In the genomic region with DNA sequence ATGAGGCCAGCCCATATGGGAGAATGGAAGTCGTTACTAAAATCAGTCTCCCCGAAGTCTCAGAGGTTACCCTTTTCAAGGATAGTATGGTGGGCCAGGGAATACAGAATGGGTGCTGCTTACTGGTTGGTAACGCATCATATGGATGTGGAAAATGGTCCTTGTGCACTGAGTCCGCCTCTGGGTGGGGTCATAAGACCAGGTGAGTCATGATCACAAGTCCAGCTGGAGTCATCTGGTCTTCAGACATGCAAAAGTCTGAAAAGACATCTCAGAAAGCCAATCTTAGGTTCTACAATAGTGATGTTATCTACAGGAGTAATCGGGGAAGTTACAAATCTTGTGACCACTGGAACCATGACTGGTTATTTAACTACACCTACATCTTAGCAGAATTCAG, we compare ENCODE assay signal across 16 cellular contexts.
A peak's percentile ranks its signal among the peaks of the same experiment; 100 is the strongest.
DNase-seq lines count a peak whose midpoint lies in the region; ATAC-seq and TF ChIP-seq lines count a peak whose summit lies in the region.
"Had no signal": no experiment of that assay in that cellular context is flagged by ENCODE, and none has a peak within 500 bp of the region (broad histone marks: within the 10 kb centered on the region; RNA-seq: fewer than 3 reads in every experiment).

No MANE protein-coding gene starts in this region.

- no peak overlapping the region for H3K4me2 ChIP-seq in Loucy (ENCODE audit: low read depth, low read length, poor library complexity, severe bottlenecking)
- H3K4me2 ChIP-seq: A549 had no signal

- H3K9ac ChIP-seq in Loucy (ENCODE audit: low read depth, low read length, poor library complexity, severe bottlenecking): no peak overlapping the region

- intact Hi-C loops in Right ventricle myocardium inferior (cut with DNase I): no loop called here

- ATAC-seq in GM19438 (IDR thresholded peaks at IDR 0.05; ENCODE audit: low read depth, unreplicated experiment) (peak; percentile 57), Right ventricle myocardium inferior (no peak)
- ATAC-seq: A549; activated T-cell treated with anti-CD3 and anti-CD28 coated beads, Interleukin-2, amount 50 U/mL, for 72 hours; foreskin keratinocyte; SK-N-SH treated with all-trans-retinoic acid at 6 μM for 48 hours had no signal

- DNase-seq in NCI-H146 (lab: John Stamatoyannopoulos, UW) (peak; percentile 17), NCI-H146 treated with DMSO at 0.1 percent for 48 hours (lab: John Stamatoyannopoulos, UW; ENCODE audit: unreplicated experiment) (no peak), foreskin melanocyte (peak; percentile 2), Right ventricle myocardium inferior (ENCODE audit: missing footprints) (no peak), glomerular visceral epithelial cell (ENCODE audit: extremely low spot score) (no peak), iPS-NIHi7 (ENCODE audit: extremely low spot score) (no peak)
- DNase-seq: activated T-cell treated with anti-CD3 and anti-CD28 coated beads, Interleukin-2, amount 50 U/mL, for 72 hours; amygdala; foreskin keratinocyte; islet precursor cell; NCI-H1105 treated with DMSO at 0.1 percent for 48 hours; NK-92 treated with Interleukin-12 subunit alpha and Interleukin-12 subunit beta, amount 100 ng/mL, for 24 hours had no signal

- no peaks in the 10 kb centered on the region for H3K27me3 ChIP-seq in Loucy (ENCODE audit: insufficient read depth, low read length, poor library complexity, severe bottlenecking)
- H3K27me3 ChIP-seq: foreskin keratinocyte had no signal

- H3K4me3 ChIP-seq in Loucy (ENCODE audit: low read length, poor library complexity, severe bottlenecking): no peak overlapping the region
- H3K4me3 ChIP-seq: A549 had no signal

- H3K9me3 ChIP-seq in Loucy (ENCODE audit: insufficient read depth, low read depth, low read length): no peaks in the 10 kb centered on the region
- H3K9me3 ChIP-seq: A549 had no signal

- H3F3A ChIP-seq in Loucy (ENCODE audit: low read depth): no peaks in the 10 kb centered on the region

- no peaks in the 10 kb centered on the region for H3K36me3 ChIP-seq in Loucy (ENCODE audit: insufficient read depth, low read length)

- peak; percentile 43 for TF ChIP-seq CTCF in Loucy (conservative IDR thresholded peaks at IDR 0.05; ENCODE audit: low read length)

- H3K9me2 ChIP-seq in Loucy (replicated peaks; ENCODE audit: low read depth, low read length): no peaks in the 10 kb centered on the region

- no peaks in the 10 kb centered on the region for H3K4me1 ChIP-seq in Loucy (ENCODE audit: insufficient read depth, low read length, poor library complexity, severe bottlenecking)
- H3K4me1 ChIP-seq: A549, foreskin keratinocyte had no signal

- no peak overlapping the region for H2AFZ ChIP-seq in Loucy (ENCODE audit: low read length)

- no peaks in the 10 kb centered on the region for H3K79me2 ChIP-seq in Loucy (ENCODE audit: insufficient read depth, low read length)

- no peaks in the 10 kb centered on the region for H4K20me1 ChIP-seq in Loucy (ENCODE audit: insufficient read depth, low read length, poor library complexity, severe bottlenecking)

Comparison
In these comparisons a context has a peak if more than half of its experiments do, and no peak if none do; other contexts are left out.
1. DNase-seq: peak in NCI-H146 (single experiment) and foreskin melanocyte (single experiment); none in NCI-H146 treated with DMSO at 0.1 percent for 48 hours (single experiment), Right ventricle myocardium inferior (single experiment), glomerular visceral epithelial cell (single experiment) and iPS-NIHi7 (single experiment).